Comparison of ENCODE assay signal across 19 cellular contexts in the genomic region with DNA sequence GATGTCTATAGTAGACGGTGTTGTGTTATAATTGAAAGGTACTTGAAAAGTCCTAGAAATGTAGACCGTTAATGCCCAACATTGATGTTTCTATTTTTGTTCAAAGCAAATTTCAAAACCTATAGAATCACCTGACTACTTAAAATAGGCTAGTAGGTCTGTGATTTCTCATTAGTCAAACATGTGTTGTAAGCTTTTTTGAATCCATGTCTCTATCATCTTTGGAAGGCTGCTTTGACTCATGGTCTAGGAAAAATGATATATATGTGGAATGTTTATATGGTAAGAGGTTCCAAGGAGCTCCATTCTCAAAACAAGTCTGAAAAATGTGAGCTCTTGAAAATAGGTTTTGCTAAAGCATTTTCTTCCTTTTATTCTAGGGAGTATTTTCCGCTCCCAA.
DNase-seq lines count a peak whose midpoint lies in the region; FAIRE-seq and TF ChIP-seq lines count a peak whose summit lies in the region.
"Had no signal": no experiment of that assay in that cellular context is flagged by ENCODE, and none has a peak within 500 bp of the region (broad histone marks: within the 10 kb centered on the region; RNA-seq: fewer than 3 reads in every experiment).

No MANE protein-coding gene starts in this region.

- H3K27ac Mint-ChIP-seq in glutamatergic neuron (ENCODE audit: unreplicated experiment): no peak overlapping the region
- H3K27ac Mint-ChIP-seq: IgD-negative memory B cell had no signal

- no peak overlapping the region for H3K4me3 Mint-ChIP-seq in glutamatergic neuron (ENCODE audit: unreplicated experiment)
- H3K4me3 Mint-ChIP-seq: IgD-negative memory B cell had no signal

- H3K27me3 ChIP-seq in adipocyte (replicated peaks; ENCODE audit: control insufficient read depth, insufficient read depth, low read length): no peaks in the 10 kb centered on the region

- H3K9me3 Mint-ChIP-seq in glutamatergic neuron (ENCODE audit: unreplicated experiment): no peaks in the 10 kb centered on the region

- no peaks in the 10 kb centered on the region for H3K9me3 ChIP-seq in adipocyte (ENCODE audit: control insufficient read depth, low read length)
- H3K9me3 ChIP-seq: Caco-2 had no signal

- no peak overlapping the region for H3K9ac ChIP-seq in adipocyte (ENCODE audit: low read length)

- H3K4me3 ChIP-seq in AG04449 (ENCODE audit: low read depth, low read length) (no peak overlapping the region), adipocyte (ENCODE audit: low read length) (no peak overlapping the region), fibroblast of pulmonary artery (replicated peaks; ENCODE audit: low read depth, low read length) (no peak overlapping the region)
- H3K4me3 ChIP-seq: SK-N-MC had no signal

- no peak for TF ChIP-seq POLR2A in H54 (IDR thresholded peaks at IDR 0.05; ENCODE audit: low read depth, low read length)

- CTCF ChIA-PET in AG04449 (lab: Yijun Ruan, JAX): interaction anchor here (1.1 to 1.7 kb wide), 2 partner anchors 788 to 789 kb away, joined by 3 to 9 read pairs; no protein-coding TSS in a partner anchor

- no peaks in the 10 kb centered on the region for H3K36me3 Mint-ChIP-seq in glutamatergic neuron (ENCODE audit: unreplicated experiment)

- POLR2A ChIA-PET in AG04449 (lab: Yijun Ruan, JAX): interaction anchor here (0.8 kb wide), 1 partner anchor 144 kb away, joined by 3 read pairs; no protein-coding TSS in a partner anchor

- H3K36me3 ChIP-seq in adipocyte (ENCODE audit: control insufficient read depth, insufficient read depth, low read length, severe bottlenecking): peaks cover 11% of the 10 kb centered on the region

- no peaks in the 10 kb centered on the region for H3K4me1 Mint-ChIP-seq in glutamatergic neuron (ENCODE audit: low read depth, unreplicated experiment)

- FAIRE-seq in H54 (lab: Jason Lieb, UNC) (peak; percentile 64), HTR-8/SVneo (lab: Jason Lieb, UNC) (no peak)
- FAIRE-seq: G401.6, GM12891 had no signal

- H3K27me3 Mint-ChIP-seq in glutamatergic neuron (ENCODE audit: unreplicated experiment): no peaks in the 10 kb centered on the region
- H3K27me3 Mint-ChIP-seq: IgD-negative memory B cell had no signal

- DNase-seq in AG04449 (ENCODE audit: low read depth, low spot score) (peak; percentile 45), H54 (ENCODE audit: insufficient read length, low spot score) (no peak), adipocyte (ENCODE audit: low read depth) (peak; percentile 24), fibroblast of pulmonary artery (ENCODE audit: low read depth) (peak; percentile 27), NCI-H1048 (lab: John Stamatoyannopoulos, UW) (no peak), RPMI8226 (no peak), glutamatergic neuron (no peak), HTR-8/SVneo (ENCODE audit: insufficient read length, low spot score) (no peak)
- DNase-seq: AML-193; Caco-2; GOT3; NCI-H146; NCI-H69; NK-92 treated with Interleukin-12 subunit alpha and Interleukin-12 subunit beta, amount 100 ng/mL, for 24 hours; OCI-M1 had no signal

- TF ChIP-seq CTCF in AG04449 (IDR thresholded peaks at IDR 0.05; ENCODE audit: insufficient read depth, low read length, missing control alignments) (no peak), fibroblast of pulmonary artery (IDR thresholded peaks at IDR 0.05; ENCODE audit: low read length, missing control alignments) (no peak), glutamatergic neuron (IDR thresholded peaks at IDR 0.05; ENCODE audit: partially characterized antibody, unreplicated experiment) (no peak)

- peaks cover 6% of the 10 kb centered on the region for H3K4me1 ChIP-seq in adipocyte (ENCODE audit: control insufficient read depth, insufficient read depth, low read length)

Comparison
In these comparisons a context has a peak if more than half of its experiments do, and no peak if none do; other contexts are left out.
1. DNase-seq: peak in AG04449 (single experiment), adipocyte (single experiment) and fibroblast of pulmonary artery (single experiment); none in H54 (single experiment), NCI-H1048 (single experiment), RPMI8226 (single experiment), glutamatergic neuron (single experiment) and HTR-8/SVneo (single experiment).